ENCODE assay signal across 1 cellular context in genomic region chr7:153398789-153399553, GRCh38.
TF ChIP-seq lines count a peak whose summit lies in the region.

No MANE protein-coding gene starts in this region.

TF ChIP-seq in K562, 482 proteins besides CTCF, POLR2A, EP300 and RAD21 (continued from another document):
- TF ChIP-seq POLR2G (IDR thresholded peaks at IDR 0.05; ENCODE audit: low read depth, low read length) (peak; percentile 50; the same call in 1 of the 2 replicates), POLR2AphosphoS5 (IDR thresholded peaks at IDR 0.05; ENCODE audit: control insufficient read depth, insufficient read depth, low read depth, low read length) (peak; percentile 67), CHD1 (IDR thresholded peaks at IDR 0.05; ENCODE audit: low read length) (no peak), POLR2B (IDR thresholded peaks at IDR 0.05; ENCODE audit: low read depth, partially characterized antibody) (peak; percentile 70), RAD51 (IDR thresholded peaks at IDR 0.05; ENCODE audit: borderline replicate concordance, low read depth) (0 out of 2 replicates have a peak, but pooled peaks have one; percentile 10), ZNF561 (CRISPR knock-in tag; conservative IDR thresholded peaks at IDR 0.05) (no peak), HDAC1 (IDR thresholded peaks at IDR 0.05) (no peak), SUPT5H (IDR thresholded peaks at IDR 0.05) (peak; percentile 65; the same call in 1 of the 2 replicates), EWSR1 (IDR thresholded peaks at IDR 0.05; ENCODE audit: borderline replicate concordance, low read depth, partially characterized antibody) (peak; percentile 53), HMGN3 (IDR thresholded peaks at IDR 0.05; ENCODE audit: borderline replicate concordance, extremely low read depth, insufficient read length, low read depth, low read length) (no peak), TRIM24 (IDR thresholded peaks at IDR 0.05) (peak in 1 of 2 experiments; percentile 10; a peak in 1 of 4 replicates), SNIP1 (IDR thresholded peaks at IDR 0.05; ENCODE audit: low read depth) (no peak), POLR2AphosphoS2 (IDR thresholded peaks at IDR 0.05; ENCODE audit: low read length) (peak; percentile 83; the same call in 1 of the 2 replicates), NFE2L1 (tag; IDR thresholded peaks at IDR 0.05; ENCODE audit: borderline replicate concordance, low read depth) (no peak), CHCHD3 (CRISPR knock-in tag; IDR thresholded peaks at IDR 0.05) (0 out of 2 replicates have a peak, but pooled peaks have one; percentile 54)
